Comparison of ENCODE assay signal across 12 cellular contexts in genomic region chr9:112863214-112863613, GRCh38. TPM values are rescaled to one million over a fixed set of nuclear protein-coding genes. Genes with fewer than 3 reads are reported as not detected.
A peak's percentile ranks its signal among the peaks of the same experiment; 100 is the strongest.
DNase-seq lines count a peak whose midpoint lies in the region; TF ChIP-seq lines count a peak whose summit lies in the region.
"Had no signal": no experiment of that assay in that cellular context is flagged by ENCODE, and none has a peak within 500 bp of the region (broad histone marks: within the 10 kb centered on the region; RNA-seq: fewer than 3 reads in every experiment).

No MANE protein-coding gene starts in this region.

- intact Hi-C loops in colonic mucosa (cut with DNase I), result no loop called here

- peak overlapping the region; percentile 6 for H2AFZ ChIP-seq in osteoblast (ENCODE audit: low read length)

- no peaks in the 10 kb centered on the region for H3K9me2 ChIP-seq in DOHH2 (replicated peaks; ENCODE audit: control insufficient read depth, low read length)

- no peaks in the 10 kb centered on the region for H3K79me2 ChIP-seq in DOHH2 (ENCODE audit: control insufficient read depth, low read length)
- H3K79me2 ChIP-seq in osteoblast (ENCODE audit: insufficient read depth, low read length), result peaks cover 5% of the 10 kb centered on the region

- TF ChIP-seq CTCF in DOHH2 (IDR thresholded peaks at IDR 0.05; ENCODE audit: low read depth, low read length, poor library complexity, severe bottlenecking) (no peak), colonic mucosa (IDR thresholded peaks at IDR 0.05) (no peak), osteoblast (IDR thresholded peaks at IDR 0.05; ENCODE audit: extremely low read depth, low read depth, low read length) (no peak)

- H3K4me3 ChIP-seq in DOHH2 (ENCODE audit: low read length) (peak overlapping the region; percentile 18; the same call in 1 of the 2 replicates), colonic mucosa (no peak overlapping the region), osteoblast (ENCODE audit: insufficient read depth, low read length) (no peak overlapping the region)
- H3K4me3 ChIP-seq: suprapubic skin had no signal

- in situ Hi-C loops in ACHN (cut with HindIII; ENCODE audit: low pct_ligation_motif_present, low pct_unique_long_range_greater_than_20kb, low sequenced_read_pairs), result no loop called here

- peak overlapping the region; percentile 50 for H3K4me2 ChIP-seq in DOHH2 (ENCODE audit: low read length)
- peak overlapping the region; percentile 34 for H3K4me2 ChIP-seq in osteoblast (ENCODE audit: insufficient read depth, low read length)

- H3K36me3 ChIP-seq in DOHH2 (ENCODE audit: control insufficient read depth, low read length) (peaks cover 7% of the 10 kb centered on the region; the same call in 1 of the 2 replicates), colonic mucosa (no peaks in the 10 kb centered on the region), osteoblast (ENCODE audit: insufficient read depth, low read length) (no peaks in the 10 kb centered on the region)

- no peaks in the 10 kb centered on the region for H3K9me3 ChIP-seq in DOHH2 (ENCODE audit: control insufficient read depth, insufficient read depth, low read length)
- no peaks in the 10 kb centered on the region for H3K9me3 ChIP-seq in colonic mucosa
- no peaks in the 10 kb centered on the region for H3K9me3 ChIP-seq in osteoblast (ENCODE audit: low read depth, low read length)
- H3K9me3 ChIP-seq: suprapubic skin had no signal

- H3K9ac ChIP-seq in colonic mucosa (ENCODE audit: low read depth in 2 of 2, low read length in 2 of 2), result no peak overlapping the region

- H3K27me3 ChIP-seq in DOHH2 (ENCODE audit: control insufficient read depth, low read length) (no peaks in the 10 kb centered on the region), colonic mucosa (no peaks in the 10 kb centered on the region), osteoblast (ENCODE audit: insufficient read depth, low read length) (no peaks in the 10 kb centered on the region)
- H3K27me3 ChIP-seq: suprapubic skin had no signal

- H3F3A ChIP-seq in DOHH2 (ENCODE audit: control insufficient read depth, insufficient read depth), result peaks cover 4% of the 10 kb centered on the region; the same call in 1 of the 2 replicates

- H4K20me1 ChIP-seq in DOHH2 (ENCODE audit: control insufficient read depth, insufficient read depth, low read depth, low read length), result no peaks in the 10 kb centered on the region
- H4K20me1 ChIP-seq in osteoblast (ENCODE audit: insufficient read depth, low read length), result no peaks in the 10 kb centered on the region

- H3K4me1 ChIP-seq in DOHH2 (ENCODE audit: control insufficient read depth, low read length) (peaks cover 47% of the 10 kb centered on the region), colonic mucosa (peaks cover 6% of the 10 kb centered on the region), osteoblast (ENCODE audit: insufficient read depth, low read length) (peaks cover 46% of the 10 kb centered on the region)

- DNase-seq in KG1 (lab: John Stamatoyannopoulos, UW), result peak; percentile 27
- DNase-seq in colonic mucosa, result no peak
- no peak for DNase-seq in osteoblast (ENCODE audit: insufficient read length, low spot score, missing footprints)
- DNase-seq in NCI-H82 (lab: John Stamatoyannopoulos, UW), result no peak
- DNase-seq in ACHN, result no peak
- no peak for DNase-seq in T-helper 9 cell
- no peak for DNase-seq in hippocampal formation (lab: John Stamatoyannopoulos, UW)
- DNase-seq: activated naive CD4-positive, alpha-beta T cell treated with Interleukin-2 at 50 U/mL for 16 hours; NCI-H526 had no signal

- H3K27ac ChIP-seq in DOHH2 (ENCODE audit: low read depth, low read length) (peak overlapping the region; percentile 47), colonic mucosa (peak overlapping the region; percentile 17), osteoblast (ENCODE audit: low read depth, low read length) (peak overlapping the region; percentile 54)
- H3K27ac ChIP-seq: suprapubic skin had no signal

RNA-seq across cellular contexts. Expression of gene SLC46A2, which starts 27.5 kb away (rescaled TPM):
- total RNA-seq in colonic mucosa (not detected), osteoblast (under 0.01 TPM in 1 of 2 replicates, not detected in the other)
- total RNA-seq: WTC11 had no signal
